In genomic region chr17:42018339-42018738, GRCh38 we compare ENCODE assay signal across 9 cellular contexts. TPM values are rescaled to one million over a fixed set of nuclear protein-coding genes. Genes with fewer than 3 reads are reported as not detected.
A peak's percentile ranks its signal among the peaks of the same experiment; 100 is the strongest.
DNase-seq lines count a peak whose midpoint lies in the region; ATAC-seq and TF ChIP-seq lines count a peak whose summit lies in the region.
"Had no signal": no experiment of that assay in that cellular context is flagged by ENCODE, and none has a peak within 500 bp of the region (broad histone marks: within the 10 kb centered on the region; RNA-seq: fewer than 3 reads in every experiment).

No MANE protein-coding gene starts in this region.

- H3K4me1 ChIP-seq in SK-N-SH (ENCODE audit: control insufficient read depth in 1 of 2, insufficient read depth in 2 of 2, low read depth in 1 of 2, low read length in 1 of 2): peaks cover 6 to 25% of the 10 kb centered on the region in 2 experiments; a peak in 3 of 4 replicates

- H3K9me2 ChIP-seq in SK-N-SH: no peaks in the 10 kb centered on the region

- no peaks in the 10 kb centered on the region for H3K9me3 ChIP-seq in SK-N-SH

- H3K27me3 Mint-ChIP-seq in stimulated activated naive CD8-positive, alpha-beta T cell treated with anti-CD3 and anti-CD28 coated beads, Interleukin-15, amount 100 ng/mL, for 72 hours: no peaks in the 10 kb centered on the region

- TF ChIP-seq CTCF in SK-N-SH (IDR thresholded peaks at IDR 0.05) (no peak), foreskin fibroblast (IDR thresholded peaks at IDR 0.05; ENCODE audit: low read depth, low read length) (no peak)

- H3K4me1 Mint-ChIP-seq in stimulated activated naive CD8-positive, alpha-beta T cell treated with anti-CD3 and anti-CD28 coated beads, Interleukin-15, amount 100 ng/mL, for 72 hours: peaks cover 63% of the 10 kb centered on the region

- WGBS in SK-N-SH (ENCODE audit: low lambda C conversion rate): 12% methylated on average over 3 of the region's 3 CpGs

- peaks cover 6% of the 10 kb centered on the region; the same call in 1 of the 2 replicates for H4K20me1 ChIP-seq in SK-N-SH (ENCODE audit: insufficient read depth)

- H3F3A ChIP-seq in SK-N-SH (replicated peaks; ENCODE audit: insufficient read depth): peaks cover 16% of the 10 kb centered on the region

- peaks cover 64% of the 10 kb centered on the region for H3K79me2 ChIP-seq in SK-N-SH (ENCODE audit: insufficient read depth)

- no peaks in the 10 kb centered on the region for H3K27me3 ChIP-seq in SK-N-SH (ENCODE audit: insufficient read depth)

- no peak for TF ChIP-seq RAD21 in SK-N-SH (IDR thresholded peaks at IDR 0.05; ENCODE audit: low read length)

- peaks cover 15 to 25% of the 10 kb centered on the region in 2 experiments for H3K36me3 ChIP-seq in SK-N-SH (replicated peaks in 1 of 2; ENCODE audit: control insufficient read depth in 1 of 2, insufficient read depth in 2 of 2, low read length in 1 of 2)

- H3K4me3 ChIP-seq in SK-N-SH (ENCODE audit: low read depth in 2 of 2, low read length in 1 of 2): peak overlapping the region; percentile 83 to 98
- H3K4me3 ChIP-seq in foreskin fibroblast (ENCODE audit: low read depth in 1 of 2, low read length in 2 of 2): peak overlapping the region; percentile 77 to 99

- H3K9me3 Mint-ChIP-seq in stimulated activated naive CD8-positive, alpha-beta T cell treated with anti-CD3 and anti-CD28 coated beads, Interleukin-15, amount 100 ng/mL, for 72 hours: peaks cover 4 to 11% of the 10 kb centered on the region in 2 donors

- peak overlapping the region in 1 of 2 donors; percentile 94 for H3K27ac Mint-ChIP-seq in stimulated activated naive CD8-positive, alpha-beta T cell treated with anti-CD3 and anti-CD28 coated beads, Interleukin-15, amount 100 ng/mL, for 72 hours

- ATAC-seq in SK-N-SH treated with all-trans-retinoic acid at 6 μM for 48 hours (no peak), GM21447 (IDR thresholded peaks at IDR 0.05; ENCODE audit: unreplicated experiment) (no peak)
- ATAC-seq in stimulated activated naive CD8-positive, alpha-beta T cell treated with anti-CD3 and anti-CD28 coated beads, Interleukin-15, amount 100 ng/mL, for 72 hours: no peak

- no peak for DNase-seq in SK-N-SH
- DNase-seq in SW480 (ENCODE audit: low spot score): peak; percentile 23
- no peak for DNase-seq in foreskin fibroblast
- no peak for DNase-seq in stimulated activated naive CD8-positive, alpha-beta T cell treated with anti-CD3 and anti-CD28 coated beads, Interleukin-15, amount 100 ng/mL, for 72 hours
- DNase-seq in T1000 (lab: John Stamatoyannopoulos, UW): no peak
- no peak for DNase-seq in germinal center (ENCODE audit: low spot score)
- DNase-seq: NCI-H2107 had no signal

- POLR2A ChIA-PET in SK-N-SH (lab: Yijun Ruan, JAX): interaction anchor here (0.7 to 3.4 kb wide), 5 partner anchors 43 to 135 kb away, joined by 3 to 19 read pairs (median 4); no protein-coding TSS in a partner anchor

- peak overlapping the region; percentile 99 for H3K9ac ChIP-seq in SK-N-SH

- peak overlapping the region; percentile 96 to 99 for H3K4me3 Mint-ChIP-seq in stimulated activated naive CD8-positive, alpha-beta T cell treated with anti-CD3 and anti-CD28 coated beads, Interleukin-15, amount 100 ng/mL, for 72 hours

- no peak for TF ChIP-seq EP300 in SK-N-SH (IDR thresholded peaks at IDR 0.05; ENCODE audit: borderline replicate concordance in 1 of 2, low read depth in 1 of 2, low read length in 1 of 2)

- peak overlapping the region; percentile 89 for H3K4me2 ChIP-seq in SK-N-SH

- peak overlapping the region; percentile 93 to 95 for H3K27ac ChIP-seq in SK-N-SH (ENCODE audit: low read depth in 2 of 2, low read length in 1 of 2)

- CTCF ChIA-PET in SK-N-SH (lab: Yijun Ruan, JAX): interaction anchor here (1.0 to 17.3 kb wide), 12 partner anchors 11 to 280 kb away, joined by 3 to 496 read pairs (median 6); partner anchors contain the start of genes CNP, DHX58, HSPB9 and KAT2A

- peak overlapping the region; percentile 95 for H2AFZ ChIP-seq in SK-N-SH (ENCODE audit: low read depth)

TF ChIP-seq in SK-N-SH, 30 proteins besides CTCF, POLR2A, EP300 and RAD21:
- no peak for TF ChIP-seq MXI1 (IDR thresholded peaks at IDR 0.05; ENCODE audit: low read depth, low read length)
- TF ChIP-seq, protein P1, sequence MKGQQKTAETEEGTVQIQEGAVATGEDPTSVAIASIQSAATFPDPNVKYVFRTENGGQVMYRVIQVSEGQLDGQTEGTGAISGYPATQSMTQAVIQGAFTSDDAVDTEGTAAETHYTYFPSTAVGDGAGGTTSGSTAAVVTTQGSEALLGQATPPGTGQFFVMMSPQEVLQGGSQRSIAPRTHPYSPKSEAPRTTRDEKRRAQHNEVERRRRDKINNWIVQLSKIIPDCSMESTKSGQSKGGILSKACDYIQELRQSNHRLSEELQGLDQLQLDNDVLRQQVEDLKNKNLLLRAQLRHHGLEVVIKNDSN (IDR thresholded peaks at IDR 0.05; ENCODE audit: borderline replicate concordance, low read depth): no peak
- no peak for TF ChIP-seq POLR2AphosphoS5 (IDR thresholded peaks at IDR 0.05; ENCODE audit: low read depth, low read length)
- no peak for TF ChIP-seq SMC3 (IDR thresholded peaks at IDR 0.05; ENCODE audit: low read depth, low read length)
- no peak for TF ChIP-seq FOXM1 (IDR thresholded peaks at IDR 0.05; ENCODE audit: low read depth)
- TF ChIP-seq TCF12 (IDR thresholded peaks at IDR 0.05): no peak
- TF ChIP-seq RFX5 (IDR thresholded peaks at IDR 0.05; ENCODE audit: low read length): no peak
- TF ChIP-seq FOSL2 (IDR thresholded peaks at IDR 0.05; ENCODE audit: borderline replicate concordance, low read depth): no peak

TF ChIP-seq in SK-N-SH treated with all-trans-retinoic acid at 6 μM for 48 hours, 23 proteins besides CTCF, POLR2A, EP300 and RAD21:
- no peak for TF ChIP-seq ARNTL (CRISPR knock-in tag; IDR thresholded peaks at IDR 0.05; ENCODE audit: borderline replicate concordance, low read depth)
- no peak for TF ChIP-seq ZFP3 (CRISPR knock-in tag; IDR thresholded peaks at IDR 0.05)
- TF ChIP-seq OSR1 (CRISPR knock-in tag; IDR thresholded peaks at IDR 0.05): no peak
- TF ChIP-seq CSRNP3 (CRISPR knock-in tag; IDR thresholded peaks at IDR 0.05): no peak
- TF ChIP-seq, protein P2, sequence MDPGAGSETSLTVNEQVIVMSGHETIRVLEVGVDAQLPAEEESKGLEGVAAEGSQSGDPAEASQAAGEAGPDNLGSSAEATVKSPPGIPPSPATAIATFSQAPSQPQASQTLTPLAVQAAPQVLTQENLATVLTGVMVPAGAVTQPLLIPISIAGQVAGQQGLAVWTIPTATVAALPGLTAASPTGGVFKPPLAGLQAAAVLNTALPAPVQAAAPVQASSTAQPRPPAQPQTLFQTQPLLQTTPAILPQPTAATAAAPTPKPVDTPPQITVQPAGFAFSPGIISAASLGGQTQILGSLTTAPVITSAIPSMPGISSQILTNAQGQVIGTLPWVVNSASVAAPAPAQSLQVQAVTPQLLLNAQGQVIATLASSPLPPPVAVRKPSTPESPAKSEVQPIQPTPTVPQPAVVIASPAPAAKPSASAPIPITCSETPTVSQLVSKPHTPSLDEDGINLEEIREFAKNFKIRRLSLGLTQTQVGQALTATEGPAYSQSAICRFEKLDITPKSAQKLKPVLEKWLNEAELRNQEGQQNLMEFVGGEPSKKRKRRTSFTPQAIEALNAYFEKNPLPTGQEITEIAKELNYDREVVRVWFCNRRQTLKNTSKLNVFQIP (CRISPR knock-in tag; IDR thresholded peaks at IDR 0.05; ENCODE audit: borderline replicate concordance, low read depth): no peak
- TF ChIP-seq TOX (CRISPR knock-in tag; IDR thresholded peaks at IDR 0.05; ENCODE audit: borderline replicate concordance): no peak
- TF ChIP-seq PPARA (CRISPR knock-in tag; IDR thresholded peaks at IDR 0.05; ENCODE audit: borderline replicate concordance): no peak
- TF ChIP-seq ZNF8 (CRISPR knock-in tag; IDR thresholded peaks at IDR 0.05): no peak
- TF ChIP-seq ZNF70 (CRISPR knock-in tag; IDR thresholded peaks at IDR 0.05): no peak
- TF ChIP-seq ZC3H10 (CRISPR knock-in tag; IDR thresholded peaks at IDR 0.05): no peak

RNA-seq across cellular contexts. Expression of gene DNAJC7, which starts 1.1 kb away (rescaled TPM):
- 38.8 and 48.5 TPM in 2 replicates for polyA plus RNA-seq in SK-N-SH (2012; rRNA removed)
- 63.0 and 77.9 TPM in 2 replicates for polyA plus RNA-seq in SK-N-SH (2012; cell fraction: cytosol; rRNA removed)
- 24.5 and 41.2 TPM in 2 replicates for polyA plus RNA-seq in SK-N-SH (2012; cell fraction: nucleus; rRNA removed)

RNA-seq across cellular contexts. Expression of gene NKIRAS2, which starts 1.6 kb away (rescaled TPM):
- polyA plus RNA-seq in SK-N-SH (2012; rRNA removed): 89.8 and 91.8 TPM in 2 replicates
- polyA plus RNA-seq in SK-N-SH (2012; cell fraction: cytosol; rRNA removed): 61.8 and 74.3 TPM in 2 replicates
- polyA plus RNA-seq in SK-N-SH (2012; cell fraction: nucleus; rRNA removed): 56.1 and 72.7 TPM in 2 replicates

RNA-seq across cellular contexts. Expression of gene C17orf113, which starts 32.1 kb away (rescaled TPM):
- polyA plus RNA-seq in SK-N-SH (2012; rRNA removed): 0.44 and 0.52 TPM in 2 replicates
- 0.19 and 0.45 TPM in 2 replicates for polyA plus RNA-seq in SK-N-SH (2012; cell fraction: cytosol; rRNA removed)
- 0.83 and 0.94 TPM in 2 replicates for polyA plus RNA-seq in SK-N-SH (2012; cell fraction: nucleus; rRNA removed)

RNA-seq across cellular contexts. Expression of gene CNP, which starts 51.7 kb away (rescaled TPM):
- polyA plus RNA-seq in SK-N-SH (2012; rRNA removed): 44.8 and 54.8 TPM in 2 replicates
- polyA plus RNA-seq in SK-N-SH (2012; cell fraction: cytosol; rRNA removed): 24.4 and 36.0 TPM in 2 replicates
- 47.8 and 67.5 TPM in 2 replicates for polyA plus RNA-seq in SK-N-SH (2012; cell fraction: nucleus; rRNA removed)
